ENCODE assay signal across 1 cellular context in genomic region chrX:44954562-44954961, GRCh38.
A peak's percentile ranks its signal among the peaks of the same experiment; 100 is the strongest.
TF ChIP-seq lines count a peak whose summit lies in the region.

No MANE protein-coding gene starts in this region.

TF ChIP-seq in HEK293, 187 proteins besides CTCF, POLR2A, EP300 and RAD21 (continued from another document):
- TF ChIP-seq ZNF600 (tag by site-specific recombination; IDR thresholded peaks at IDR 0.05) = peak; percentile 95
- no peak for TF ChIP-seq ZBTB48 (tag by site-specific recombination; IDR thresholded peaks at IDR 0.05)
- TF ChIP-seq ZNF133 (tag by site-specific recombination; IDR thresholded peaks at IDR 0.05) = no peak
- no peak for TF ChIP-seq HOXA7 (CRISPR knock-in tag; IDR thresholded peaks at IDR 0.05; ENCODE audit: borderline replicate concordance)
- no peak for TF ChIP-seq PRDM2 (tag by site-specific recombination; IDR thresholded peaks at IDR 0.05; ENCODE audit: borderline replicate concordance)
- TF ChIP-seq ZBTB20 (tag by site-specific recombination; IDR thresholded peaks at IDR 0.05) = no peak
- no peak for TF ChIP-seq ZNF302 (tag by site-specific recombination; IDR thresholded peaks at IDR 0.05; ENCODE audit: low read depth)
- peak; percentile 40; the same call in 1 of the 2 replicates for TF ChIP-seq ZBTB8A (tag by site-specific recombination; IDR thresholded peaks at IDR 0.05)
- peak; percentile 99 for TF ChIP-seq ZFHX2 (tag by site-specific recombination; conservative IDR thresholded peaks at IDR 0.05)
- no peak for TF ChIP-seq ZNF670 (tag by site-specific recombination; IDR thresholded peaks at IDR 0.05; ENCODE audit: low read depth)
- TF ChIP-seq TCF7L2 (IDR thresholded peaks at IDR 0.05; ENCODE audit: borderline replicate concordance, low read depth, low read length) = no peak
- TF ChIP-seq ZNF138 (tag by site-specific recombination; IDR thresholded peaks at IDR 0.05; ENCODE audit: borderline replicate concordance) = no peak
- no peak for TF ChIP-seq ZNF529 (tag by site-specific recombination; IDR thresholded peaks at IDR 0.05; ENCODE audit: insufficient replicate concordance)
- TF ChIP-seq ZBTB6 (tag by site-specific recombination; IDR thresholded peaks at IDR 0.05) = no peak
- TF ChIP-seq OSR2 (tag by site-specific recombination; IDR thresholded peaks at IDR 0.05) = peak; percentile 97
- TF ChIP-seq FEZF1 (tag by site-specific recombination; IDR thresholded peaks at IDR 0.05) = peak; percentile 37; the same call in 1 of the 2 replicates
- TF ChIP-seq ZNF677 (tag by site-specific recombination; IDR thresholded peaks at IDR 0.05) = no peak
- TF ChIP-seq ZNF560 (tag by site-specific recombination; IDR thresholded peaks at IDR 0.05; ENCODE audit: borderline replicate concordance) = no peak
- TF ChIP-seq ZNF335 (tag by site-specific recombination; conservative IDR thresholded peaks at IDR 0.05) = no peak
- peak; percentile 96 for TF ChIP-seq SCRT2 (tag by site-specific recombination; IDR thresholded peaks at IDR 0.05)
- TF ChIP-seq ZEB2 (tag by site-specific recombination; IDR thresholded peaks at IDR 0.05) = 0 out of 2 replicates have a peak, but pooled peaks have one; percentile 25
- no peak for TF ChIP-seq ZNF558 (tag by site-specific recombination; IDR thresholded peaks at IDR 0.05)
- peak; percentile 99 for TF ChIP-seq EGR2 (tag by site-specific recombination; IDR thresholded peaks at IDR 0.05; ENCODE audit: low read depth)
- TF ChIP-seq ZNF341 (tag by site-specific recombination; IDR thresholded peaks at IDR 0.05; ENCODE audit: low read depth) = peak; percentile 29; the same call in 1 of the 2 replicates
- no peak; the same call in 1 of the 2 replicates for TF ChIP-seq ZNF449 (tag by site-specific recombination; IDR thresholded peaks at IDR 0.05)
- no peak for TF ChIP-seq ZNF645 (tag by site-specific recombination; IDR thresholded peaks at IDR 0.05)
- TF ChIP-seq ZNF548 (tag by site-specific recombination; IDR thresholded peaks at IDR 0.05) = no peak
- 0 out of 2 replicates have a peak, but pooled peaks have one; percentile 12 for TF ChIP-seq BCL11B (tag by site-specific recombination; IDR thresholded peaks at IDR 0.05; ENCODE audit: low read depth)
- 0 out of 2 replicates have a peak, but pooled peaks have one; percentile 31 for TF ChIP-seq ZNF19 (tag by site-specific recombination; IDR thresholded peaks at IDR 0.05; ENCODE audit: low read depth)
- TF ChIP-seq ZNF704 (tag by site-specific recombination; IDR thresholded peaks at IDR 0.05) = no peak
- peak; percentile 91; the same call in 1 of the 2 replicates for TF ChIP-seq SCRT1 (tag by site-specific recombination; IDR thresholded peaks at IDR 0.05; ENCODE audit: borderline replicate concordance)
- TF ChIP-seq TSHZ1 (tag by site-specific recombination; IDR thresholded peaks at IDR 0.05; ENCODE audit: borderline replicate concordance) = no peak
- TF ChIP-seq PRDM4 (tag by site-specific recombination; IDR thresholded peaks at IDR 0.05) = peak; percentile 99
- 0 out of 2 replicates have a peak, but pooled peaks have one; percentile 37 for TF ChIP-seq HOXD13 (CRISPR knock-in tag; IDR thresholded peaks at IDR 0.05; ENCODE audit: borderline replicate concordance)
- TF ChIP-seq OVOL3 (tag by site-specific recombination; IDR thresholded peaks at IDR 0.05) = peak; percentile 67; the same call in 1 of the 2 replicates
- TF ChIP-seq KLF17 (tag by site-specific recombination; IDR thresholded peaks at IDR 0.05) = no peak
- TF ChIP-seq KLF9 (tag by site-specific recombination; IDR thresholded peaks at IDR 0.05; ENCODE audit: low read depth) = no peak
- 0 out of 2 replicates have a peak, but pooled peaks have one; percentile 8 for TF ChIP-seq ZSCAN23 (tag by site-specific recombination; IDR thresholded peaks at IDR 0.05)
TF ChIP-seq in HEK293: peak in this region for 20.
